Comparison of ENCODE assay signal across 9 cellular contexts in the genomic region with DNA sequence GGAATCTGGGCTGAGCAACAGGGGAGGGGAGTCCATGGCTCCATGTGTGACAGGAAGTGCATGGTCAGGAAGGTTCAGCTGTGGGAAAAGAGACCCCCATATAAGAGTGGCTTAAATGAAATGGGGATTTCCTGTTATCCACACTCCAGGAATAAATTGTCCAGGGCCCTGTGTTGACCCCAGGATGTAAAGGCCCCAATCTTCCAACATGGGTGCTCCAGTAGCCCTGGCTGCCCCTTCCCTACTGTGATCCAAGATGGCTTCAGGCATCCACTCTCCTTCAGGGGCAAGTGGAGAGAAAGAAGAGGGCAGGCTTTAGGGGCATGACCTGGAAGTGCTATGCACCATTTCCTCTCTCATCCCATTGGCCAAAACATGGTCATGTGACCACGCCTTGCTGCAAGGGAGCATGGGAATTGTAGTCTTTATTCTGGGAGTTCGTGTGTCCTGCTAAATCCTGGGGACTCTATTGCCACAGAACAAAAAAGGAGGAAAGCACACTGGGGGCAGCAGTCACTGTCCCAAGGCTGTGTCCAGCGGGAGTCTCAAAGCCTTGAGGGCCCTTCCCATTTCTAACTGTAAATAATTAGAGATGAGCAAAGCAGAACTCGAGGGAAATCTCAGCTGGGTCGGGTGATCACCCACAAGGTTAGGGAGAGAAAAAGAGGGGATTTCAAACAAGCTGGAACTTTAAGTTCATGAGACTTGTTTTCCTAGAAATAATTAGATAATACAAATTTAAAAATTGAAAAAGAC.
A peak's percentile ranks its signal among the peaks of the same experiment; 100 is the strongest.
DNase-seq lines count a peak whose midpoint lies in the region; ATAC-seq, FAIRE-seq and TF ChIP-seq lines count a peak whose summit lies in the region.
"Had no signal": no experiment of that assay in that cellular context is flagged by ENCODE, and none has a peak within 500 bp of the region (broad histone marks: within the 10 kb centered on the region; RNA-seq: fewer than 3 reads in every experiment).

No MANE protein-coding gene starts in this region.

- TF ChIP-seq POLR2A in GM12878 (IDR thresholded peaks at IDR 0.05; ENCODE audit: low read depth, low read length): no peak
- no peak for TF ChIP-seq POLR2A in tibial nerve (IDR thresholded peaks at IDR 0.05)

- peak; percentile 75 for FAIRE-seq in GM12878 (lab: Jason Lieb, UNC)

- H3K27me3 ChIP-seq in GM12878 (replicated peaks in 1 of 2; ENCODE audit: control insufficient read depth in 2 of 2, insufficient read depth in 2 of 2, low read length in 1 of 2) (no peaks in the 10 kb centered on the region), MM.1S (replicated peaks; ENCODE audit: insufficient read depth, low read length) (no peaks in the 10 kb centered on the region), tibial nerve (peaks cover 0 to 7% of the 10 kb centered on the region in 2 donors)

- TF ChIP-seq EP300 in GM12878 (IDR thresholded peaks at IDR 0.05; ENCODE audit: borderline replicate concordance in 1 of 2, control insufficient read depth in 1 of 2, low read depth in 2 of 2, low read length in 2 of 2) (no peak), tibial nerve (IDR thresholded peaks at IDR 0.05) (no peak)

- H2AFZ ChIP-seq in GM12878 (ENCODE audit: control insufficient read depth, low read depth, low read length) (peak overlapping the region; percentile 6; the same call in 1 of the 2 replicates), MM.1S (ENCODE audit: low read length) (no peak overlapping the region)

- H3K4me1 Mint-ChIP-seq in stimulated activated effector memory CD8-positive, alpha-beta T cell treated with anti-CD3 and anti-CD28 coated beads, Interleukin-12 subunit alpha, Interleukin-12 subunit beta, amount 100 ng/mL, for 72 hours: no peaks in the 10 kb centered on the region

- H3K9me2 ChIP-seq in MM.1S (replicated peaks; ENCODE audit: insufficient read depth, low read length): no peaks in the 10 kb centered on the region

- SMC1A ChIA-PET in GM12878 (lab: Charles Lee; ENCODE audit: uncharacterized antibody, unreplicated experiment): no interaction called here

- no peak for TF ChIP-seq RAD21 in GM12878 (IDR thresholded peaks at IDR 0.05; ENCODE audit: insufficient read depth, low read depth, low read length)

- no TSS peak for BruUV-seq in GM12878 (replicated peaks; lab: Mats Ljungman, UMichigan)

- H3K36me3 ChIP-seq in GM12878 (ENCODE audit: control insufficient read depth in 2 of 2, insufficient read depth in 2 of 2, low read length in 1 of 2) (no peaks in the 10 kb centered on the region), MM.1S (replicated peaks; ENCODE audit: insufficient read depth, low read length) (no peaks in the 10 kb centered on the region), tibial nerve (no peaks in the 10 kb centered on the region)

- CTCF ChIA-PET in GM12878 (lab: Yijun Ruan, JAX): no interaction called here

- RAD21 ChIA-PET in GM12878 (lab: Charles Lee; ENCODE audit: unreplicated experiment): no interaction called here

- H3K79me2 ChIP-seq in GM12878 (ENCODE audit: control insufficient read depth, insufficient read depth, low read length): no peaks in the 10 kb centered on the region
- no peaks in the 10 kb centered on the region for H3K79me2 ChIP-seq in MM.1S (ENCODE audit: low read length)

- H3K4me3 ChIP-seq in GM12878 (no peak overlapping the region), MM.1S (ENCODE audit: low read length) (no peak overlapping the region), tibial nerve (no peak overlapping the region)

- POLR2A ChIA-PET in GM12878 (lab: Charles Lee): no interaction called here

- no peak overlapping the region for H3K4me3 Mint-ChIP-seq in stimulated activated effector memory CD8-positive, alpha-beta T cell treated with anti-CD3 and anti-CD28 coated beads, Interleukin-12 subunit alpha, Interleukin-12 subunit beta, amount 100 ng/mL, for 72 hours

- intact Hi-C loops in GM12878 (cut with micrococcal nuclease; ENCODE audit: unreplicated experiment): no loop called here

- H4K20me1 ChIP-seq in GM12878 (ENCODE audit: control insufficient read depth, insufficient read depth): no peaks in the 10 kb centered on the region
- no peaks in the 10 kb centered on the region for H4K20me1 ChIP-seq in MM.1S (ENCODE audit: insufficient read depth, low read length)

- TF ChIP-seq CTCF in GM12878 (IDR thresholded peaks at IDR 0.05 in 2 of 3, conservative IDR thresholded peaks at IDR 0.05 in 1 of 3; ENCODE audit: control insufficient read depth in 2 of 3, extremely low read depth in 1 of 3, insufficient read depth in 1 of 3, low read depth in 3 of 3, low read length in 3 of 3): no peak
- TF ChIP-seq CTCF in MM.1S (IDR thresholded peaks at IDR 0.05; ENCODE audit: low read length): no peak
- no peak for TF ChIP-seq CTCF in tibial nerve (IDR thresholded peaks at IDR 0.05)

- ATAC-seq in activated naive CD4-positive, alpha-beta T cell treated with anti-CD3 and anti-CD28 coated beads, Interleukin-2, amount 50 U/mL, for 72 hours: peak; percentile 56 to 74
- ATAC-seq in GM12878 (peak; percentile 49), GM19395 (IDR thresholded peaks at IDR 0.05; ENCODE audit: unreplicated experiment) (no peak)
- peak; percentile 31 for ATAC-seq in stimulated activated effector memory CD8-positive, alpha-beta T cell treated with anti-CD3 and anti-CD28 coated beads, Interleukin-12 subunit alpha, Interleukin-12 subunit beta, amount 100 ng/mL, for 72 hours

- no peaks in the 10 kb centered on the region for H3K36me3 Mint-ChIP-seq in activated naive CD4-positive, alpha-beta T cell treated with anti-CD3 and anti-CD28 coated beads, Interleukin-2, amount 50 U/mL, for 72 hours
- no peaks in the 10 kb centered on the region for H3K36me3 Mint-ChIP-seq in stimulated activated effector memory CD8-positive, alpha-beta T cell treated with anti-CD3 and anti-CD28 coated beads, Interleukin-12 subunit alpha, Interleukin-12 subunit beta, amount 100 ng/mL, for 72 hours

- H3K9me3 ChIP-seq in GM12878 (replicated peaks; ENCODE audit: control insufficient read depth, insufficient read depth, low read length): peaks cover 5% of the 10 kb centered on the region; the same call in 2 of the 3 replicates
- H3K9me3 ChIP-seq in MM.1S (replicated peaks; ENCODE audit: insufficient read depth, low read length): no peaks in the 10 kb centered on the region
- no peaks in the 10 kb centered on the region for H3K9me3 ChIP-seq in tibial nerve

- no peaks in the 10 kb centered on the region for H3K9me3 Mint-ChIP-seq in activated naive CD4-positive, alpha-beta T cell treated with anti-CD3 and anti-CD28 coated beads, Interleukin-2, amount 50 U/mL, for 72 hours
- no peaks in the 10 kb centered on the region for H3K9me3 Mint-ChIP-seq in stimulated activated effector memory CD8-positive, alpha-beta T cell treated with anti-CD3 and anti-CD28 coated beads, Interleukin-12 subunit alpha, Interleukin-12 subunit beta, amount 100 ng/mL, for 72 hours

- H3K4me2 ChIP-seq in GM12878 (ENCODE audit: control insufficient read depth, insufficient read depth): no peak overlapping the region
- H3K4me2 ChIP-seq in MM.1S (ENCODE audit: low read depth, low read length): no peak overlapping the region

- H3F3A ChIP-seq in MM.1S (ENCODE audit: insufficient read depth, low read length): no peaks in the 10 kb centered on the region

- in situ Hi-C loops in GM12878 (cut with MboI): no loop called here

- H3K27ac ChIP-seq in GM12878 (ENCODE audit: control insufficient read depth, insufficient read depth) (no peak overlapping the region), MM.1S (ENCODE audit: low read length) (no peak overlapping the region), tibial nerve (no peak overlapping the region)

- H3K27ac Mint-ChIP-seq in activated naive CD4-positive, alpha-beta T cell treated with anti-CD3 and anti-CD28 coated beads, Interleukin-2, amount 50 U/mL, for 72 hours: no peak overlapping the region
- no peak overlapping the region for H3K27ac Mint-ChIP-seq in stimulated activated effector memory CD8-positive, alpha-beta T cell treated with anti-CD3 and anti-CD28 coated beads, Interleukin-12 subunit alpha, Interleukin-12 subunit beta, amount 100 ng/mL, for 72 hours

- WGBS in GM12878 (ENCODE audit: insufficient coverage, insufficient replicate concordance, low lambda C conversion rate, missing lambda C conversion rate): 20% methylated on average over 5 of the region's 5 CpGs
- WGBS in tibial nerve, 2 donors: 86 to 90% methylated on average over 5 of the region's 5 CpGs

- H3K9ac ChIP-seq in GM12878 (ENCODE audit: control insufficient read depth, insufficient read depth, low read length) (no peak overlapping the region), MM.1S (ENCODE audit: low read length) (no peak overlapping the region)

- peak in 1 of 2 donors; percentile 34 for DNase-seq in activated naive CD4-positive, alpha-beta T cell treated with anti-CD3 and anti-CD28 coated beads, Interleukin-2, amount 50 U/mL, for 72 hours (ENCODE audit: low spot score in 2 of 2)
- DNase-seq in activated naive CD4-positive, alpha-beta T cell treated with anti-CD3 and anti-CD28 coated beads, Interleukin-2, amount 50 U/mL, for 16 hours: no peak
- DNase-seq in MV-4-11 (lab: John Stamatoyannopoulos, UW) (peak; percentile 73), GM12878 (ENCODE audit: low read depth, low spot score) (peak; percentile 59), MM.1S (no peak), tibial nerve (ENCODE audit: low spot score in 2 of 2) (no peak)
- no peak for DNase-seq in stimulated activated effector memory CD8-positive, alpha-beta T cell treated with anti-CD3 and anti-CD28 coated beads, Interleukin-12 subunit alpha, Interleukin-12 subunit beta, amount 100 ng/mL, for 72 hours (ENCODE audit: low spot score in 2 of 2)
- DNase-seq: NCI-H2107 had no signal

- H3K4me1 ChIP-seq in GM12878 (ENCODE audit: control insufficient read depth, insufficient read depth, low read length) (peaks cover 4% of the 10 kb centered on the region; the same call in 1 of the 2 replicates), MM.1S (ENCODE audit: low read length) (no peaks in the 10 kb centered on the region), tibial nerve (no peaks in the 10 kb centered on the region)

TF ChIP-seq in GM12878, 131 proteins besides CTCF, POLR2A, EP300 and RAD21 (continues in another document):
- peak; percentile 86 for TF ChIP-seq GABPA (IDR thresholded peaks at IDR 0.05; ENCODE audit: low read depth)

Comparison
In these comparisons a context has a peak if more than half of its experiments do, and no peak if none do; other contexts are left out.
1. DNase-seq: peak in MV-4-11 (single experiment) and GM12878 (single experiment); none in activated naive CD4-positive, alpha-beta T cell treated with anti-CD3 and anti-CD28 coated beads, Interleukin-2, amount 50 U/mL, for 16 hours (single experiment), stimulated activated effector memory CD8-positive, alpha-beta T cell treated with anti-CD3 and anti-CD28 coated beads, Interleukin-12 subunit alpha, Interleukin-12 subunit beta, amount 100 ng/mL, for 72 hours (0 of 2), MM.1S (single experiment) and tibial nerve (0 of 2).